ENCODE assay signal across 8 cellular contexts in genomic region chr10:63236113-63236935, GRCh38.
DNase-seq lines count a peak whose midpoint lies in the region; ATAC-seq and TF ChIP-seq lines count a peak whose summit lies in the region.

No MANE protein-coding gene starts in this region.

- H3K4me1 ChIP-seq in esophagus muscularis mucosa: peaks cover 32 to 77% (median 63%) of the 10 kb centered on the region in 4 donors

- 76% methylated on average over 2 of the region's 2 CpGs for WGBS in esophagus muscularis mucosa

- H3K27me3 ChIP-seq in esophagus muscularis mucosa: no peaks in the 10 kb centered on the region

- intact Hi-C loops in esophagus muscularis mucosa (cut with DNase I): no loop called here

- in situ Hi-C loops in SK-MEL-5 (cut with HindIII; ENCODE audit: low pct_unique_long_range_greater_than_20kb, low sequenced_read_pairs): no loop called here

- TF ChIP-seq POLR2A in esophagus muscularis mucosa (IDR thresholded peaks at IDR 0.05; ENCODE audit: low read depth): no peak

- DNase-seq in GM19238 (ENCODE audit: insufficient read length, low spot score) (peak; percentile 7), SK-MEL-5 (ENCODE audit: low read depth, low spot score) (peak; percentile 50), esophagus muscularis mucosa (ENCODE audit: extremely low spot score) (no peak), pons (ENCODE audit: low spot score) (peak; percentile 43), DMS79 (lab: John Stamatoyannopoulos, UW) (no peak), NCI-H187 treated with DMSO at 0.1 percent for 48 hours (lab: John Stamatoyannopoulos, UW) (no peak)

- ATAC-seq in HG03280 (IDR thresholded peaks at IDR 0.05; ENCODE audit: unreplicated experiment): peak; percentile 85

- no peaks in the 10 kb centered on the region for H3K9me3 ChIP-seq in esophagus muscularis mucosa

- H3K27ac ChIP-seq in C4-2B (peak overlapping the region; percentile 46; the same call in 1 of the 2 replicates), esophagus muscularis mucosa (replicated peaks in 1 of 4) (peak overlapping the region; percentile 69 to 75 (median 74))

- H3K4me3 ChIP-seq in esophagus muscularis mucosa: no peak overlapping the region

- H3K36me3 ChIP-seq in esophagus muscularis mucosa: no peaks in the 10 kb centered on the region

- no peak for TF ChIP-seq CTCF in C4-2B (conservative IDR thresholded peaks at IDR 0.05)
- no peak for TF ChIP-seq CTCF in esophagus muscularis mucosa (IDR thresholded peaks at IDR 0.05)

- TF ChIP-seq EP300 in esophagus muscularis mucosa (IDR thresholded peaks at IDR 0.05): no peak

Comparison
In these comparisons a context has a peak if more than half of its experiments do, and no peak if none do; other contexts are left out.
1. DNase-seq: peak in GM19238 (single experiment), SK-MEL-5 (single experiment) and pons (single experiment); none in esophagus muscularis mucosa (single experiment), DMS79 (single experiment) and NCI-H187 treated with DMSO at 0.1 percent for 48 hours (single experiment).